In the genomic region with DNA sequence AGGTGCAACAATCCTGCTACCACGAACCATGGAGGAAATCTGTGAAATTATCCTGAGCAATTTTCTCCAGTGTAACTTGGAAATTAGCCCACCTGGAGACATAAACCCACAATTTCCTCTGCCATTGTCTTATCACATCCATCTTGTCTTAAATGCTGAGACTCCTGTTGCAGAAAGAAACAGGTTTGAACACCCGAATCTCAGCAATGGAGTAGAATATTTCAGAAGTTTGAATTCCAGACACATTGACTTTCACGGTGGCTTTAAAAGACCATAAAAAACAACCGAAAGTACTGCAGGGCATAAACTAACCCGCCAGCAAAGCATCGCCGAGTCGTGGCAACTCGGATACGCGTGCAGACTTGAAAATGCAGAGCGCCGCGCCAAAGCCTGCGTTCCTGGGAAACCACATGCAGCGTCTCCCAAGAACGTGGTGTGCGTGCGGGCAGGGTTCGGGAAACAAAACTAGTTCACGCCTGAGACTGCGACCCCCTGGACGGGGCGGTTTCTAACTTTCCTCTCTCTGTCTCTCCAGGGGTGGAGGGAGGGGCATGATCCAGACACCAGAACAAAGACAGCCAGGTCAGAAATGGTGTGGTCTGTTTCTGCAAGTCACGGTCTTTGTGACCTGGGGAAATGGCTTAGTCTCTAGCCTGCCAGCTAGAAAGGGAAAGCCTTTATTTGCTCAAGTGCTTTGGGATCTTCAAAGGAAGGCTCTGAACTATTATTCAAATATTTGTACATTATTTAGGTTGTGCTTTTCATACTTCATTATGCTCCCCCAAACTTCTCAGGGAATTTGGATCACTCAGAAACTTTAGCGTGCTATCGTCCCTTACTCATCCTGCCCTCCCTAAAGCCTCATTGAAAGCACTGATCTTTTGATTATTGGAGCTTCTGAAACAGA, we compare ENCODE assay signal across 1 cellular context.
TF ChIP-seq lines count a peak whose summit lies in the region.

No MANE protein-coding gene starts in this region.

TF ChIP-seq in HepG2, 621 proteins besides CTCF, POLR2A, EP300 and RAD21 (continued from another document and continues in another):
- TF ChIP-seq, protein P1, sequence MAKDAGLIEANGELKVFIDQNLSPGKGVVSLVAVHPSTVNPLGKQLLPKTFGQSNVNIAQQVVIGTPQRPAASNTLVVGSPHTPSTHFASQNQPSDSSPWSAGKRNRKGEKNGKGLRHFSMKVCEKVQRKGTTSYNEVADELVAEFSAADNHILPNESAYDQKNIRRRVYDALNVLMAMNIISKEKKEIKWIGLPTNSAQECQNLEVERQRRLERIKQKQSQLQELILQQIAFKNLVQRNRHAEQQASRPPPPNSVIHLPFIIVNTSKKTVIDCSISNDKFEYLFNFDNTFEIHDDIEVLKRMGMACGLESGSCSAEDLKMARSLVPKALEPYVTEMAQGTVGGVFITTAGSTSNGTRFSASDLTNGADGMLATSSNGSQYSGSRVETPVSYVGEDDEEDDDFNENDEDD (CRISPR knock-in tag; IDR thresholded peaks at IDR 0.05; ENCODE audit: borderline replicate concordance): peak; percentile 45; the same call in 1 of the 2 replicates
- TF ChIP-seq NR2F6 (IDR thresholded peaks at IDR 0.05) (no peak), NR2F6 (CRISPR knock-in tag; IDR thresholded peaks at IDR 0.05) (no peak), ZNF724P (CRISPR knock-in tag; IDR thresholded peaks at IDR 0.05; ENCODE audit: borderline replicate concordance) (no peak), NFE2 (CRISPR knock-in tag; IDR thresholded peaks at IDR 0.05) (0 out of 2 replicates have a peak, but pooled peaks have one; percentile 41), NFE2L2 (IDR thresholded peaks at IDR 0.05; ENCODE audit: low read length) (peak; percentile 83), CREB1 (IDR thresholded peaks at IDR 0.05) (no peak), CREB1 (CRISPR knock-in tag; IDR thresholded peaks at IDR 0.05) (no peak), POLR2AphosphoS5 (IDR thresholded peaks at IDR 0.05; ENCODE audit: low read depth, low read length) (no peak), ZBTB1 (CRISPR knock-in tag; IDR thresholded peaks at IDR 0.05; ENCODE audit: borderline replicate concordance) (no peak), ZNF546 (CRISPR knock-in tag; conservative IDR thresholded peaks at IDR 0.05) (no peak), THAP11 (CRISPR knock-in tag; IDR thresholded peaks at IDR 0.05) (no peak), EHMT2 (IDR thresholded peaks at IDR 0.05; ENCODE audit: borderline replicate concordance, low read depth, low read length) (no peak), MTF1 (CRISPR knock-in tag; IDR thresholded peaks at IDR 0.05) (no peak), ZNF430 (CRISPR knock-in tag; IDR thresholded peaks at IDR 0.05) (peak; percentile 32; the same call in 1 of the 2 replicates), SOX13 (IDR thresholded peaks at IDR 0.05) (no peak), SOX13 (CRISPR knock-in tag; conservative IDR thresholded peaks at IDR 0.05 in 1 of 2, IDR thresholded peaks at IDR 0.05 in 1 of 2) (peak in 1 of 2 experiments; percentile 6; a peak in 1 of 4 replicates), MAFG (CRISPR knock-in tag; IDR thresholded peaks at IDR 0.05) (no peak), DR1 (CRISPR knock-in tag; IDR thresholded peaks at IDR 0.05) (no peak), ZNF292 (CRISPR knock-in tag; IDR thresholded peaks at IDR 0.05; ENCODE audit: borderline replicate concordance, low read depth) (peak; percentile 14; the same call in 1 of the 2 replicates), NCOR1 (IDR thresholded peaks at IDR 0.05; ENCODE audit: borderline replicate concordance, low read length) (no peak), ZNF605 (CRISPR knock-in tag; IDR thresholded peaks at IDR 0.05) (peak; percentile 54; the same call in 1 of the 2 replicates), NFATC3 (CRISPR knock-in tag; IDR thresholded peaks at IDR 0.05) (no peak), CC2D1A (CRISPR knock-in tag; IDR thresholded peaks at IDR 0.05) (no peak), MYC (CRISPR knock-in tag; IDR thresholded peaks at IDR 0.05; ENCODE audit: borderline replicate concordance) (peak; percentile 20; the same call in 1 of the 2 replicates), ZNF552 (CRISPR knock-in tag; IDR thresholded peaks at IDR 0.05; ENCODE audit: borderline replicate concordance) (no peak), GABPB1 (CRISPR knock-in tag; IDR thresholded peaks at IDR 0.05) (no peak), ZNF768 (CRISPR knock-in tag; IDR thresholded peaks at IDR 0.05) (no peak), FOXK2 (IDR thresholded peaks at IDR 0.05) (no peak)
- TF ChIP-seq, protein P2, sequence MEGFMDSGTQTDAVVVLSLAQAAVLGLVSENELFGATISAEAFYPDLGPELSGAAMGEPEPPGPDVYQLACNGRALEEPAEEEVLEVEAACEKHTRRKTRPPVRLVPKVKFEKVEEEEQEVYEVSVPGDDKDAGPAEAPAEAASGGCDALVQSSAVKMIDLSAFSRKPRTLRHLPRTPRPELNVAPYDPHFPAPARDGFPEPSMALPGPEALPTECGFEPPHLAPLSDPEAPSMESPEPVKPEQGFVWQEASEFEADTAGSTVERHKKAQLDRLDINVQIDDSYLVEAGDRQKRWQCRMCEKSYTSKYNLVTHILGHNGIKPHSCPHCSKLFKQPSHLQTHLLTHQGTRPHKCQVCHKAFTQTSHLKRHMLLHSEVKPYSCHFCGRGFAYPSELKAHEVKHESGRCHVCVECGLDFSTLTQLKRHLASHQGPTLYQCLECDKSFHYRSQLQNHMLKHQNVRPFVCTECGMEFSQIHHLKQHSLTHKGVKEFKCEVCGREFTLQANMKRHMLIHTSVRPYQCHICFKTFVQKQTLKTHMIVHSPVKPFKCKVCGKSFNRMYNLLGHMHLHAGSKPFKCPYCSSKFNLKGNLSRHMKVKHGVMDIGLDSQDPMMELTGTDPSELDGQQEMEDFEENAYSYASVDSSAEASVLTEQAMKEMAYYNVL (CRISPR knock-in tag; IDR thresholded peaks at IDR 0.05; ENCODE audit: borderline replicate concordance): no peak
- TF ChIP-seq, protein P3, sequence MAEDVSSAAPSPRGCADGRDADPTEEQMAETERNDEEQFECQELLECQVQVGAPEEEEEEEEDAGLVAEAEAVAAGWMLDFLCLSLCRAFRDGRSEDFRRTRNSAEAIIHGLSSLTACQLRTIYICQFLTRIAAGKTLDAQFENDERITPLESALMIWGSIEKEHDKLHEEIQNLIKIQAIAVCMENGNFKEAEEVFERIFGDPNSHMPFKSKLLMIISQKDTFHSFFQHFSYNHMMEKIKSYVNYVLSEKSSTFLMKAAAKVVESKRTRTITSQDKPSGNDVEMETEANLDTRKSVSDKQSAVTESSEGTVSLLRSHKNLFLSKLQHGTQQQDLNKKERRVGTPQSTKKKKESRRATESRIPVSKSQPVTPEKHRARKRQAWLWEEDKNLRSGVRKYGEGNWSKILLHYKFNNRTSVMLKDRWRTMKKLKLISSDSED (CRISPR knock-in tag; IDR thresholded peaks at IDR 0.05): no peak
- TF ChIP-seq, protein P4, sequence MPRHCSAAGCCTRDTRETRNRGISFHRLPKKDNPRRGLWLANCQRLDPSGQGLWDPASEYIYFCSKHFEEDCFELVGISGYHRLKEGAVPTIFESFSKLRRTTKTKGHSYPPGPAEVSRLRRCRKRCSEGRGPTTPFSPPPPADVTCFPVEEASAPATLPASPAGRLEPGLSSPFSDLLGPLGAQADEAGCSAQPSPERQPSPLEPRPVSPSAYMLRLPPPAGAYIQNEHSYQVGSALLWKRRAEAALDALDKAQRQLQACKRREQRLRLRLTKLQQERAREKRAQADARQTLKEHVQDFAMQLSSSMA (CRISPR knock-in tag; IDR thresholded peaks at IDR 0.05): no peak
- TF ChIP-seq, protein P5, sequence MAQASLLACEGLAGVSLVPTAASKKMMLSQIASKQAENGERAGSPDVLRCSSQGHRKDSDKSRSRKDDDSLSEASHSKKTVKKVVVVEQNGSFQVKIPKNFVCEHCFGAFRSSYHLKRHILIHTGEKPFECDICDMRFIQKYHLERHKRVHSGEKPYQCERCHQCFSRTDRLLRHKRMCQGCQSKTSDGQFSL (CRISPR knock-in tag; IDR thresholded peaks at IDR 0.05): no peak
- TF ChIP-seq, protein P6, sequence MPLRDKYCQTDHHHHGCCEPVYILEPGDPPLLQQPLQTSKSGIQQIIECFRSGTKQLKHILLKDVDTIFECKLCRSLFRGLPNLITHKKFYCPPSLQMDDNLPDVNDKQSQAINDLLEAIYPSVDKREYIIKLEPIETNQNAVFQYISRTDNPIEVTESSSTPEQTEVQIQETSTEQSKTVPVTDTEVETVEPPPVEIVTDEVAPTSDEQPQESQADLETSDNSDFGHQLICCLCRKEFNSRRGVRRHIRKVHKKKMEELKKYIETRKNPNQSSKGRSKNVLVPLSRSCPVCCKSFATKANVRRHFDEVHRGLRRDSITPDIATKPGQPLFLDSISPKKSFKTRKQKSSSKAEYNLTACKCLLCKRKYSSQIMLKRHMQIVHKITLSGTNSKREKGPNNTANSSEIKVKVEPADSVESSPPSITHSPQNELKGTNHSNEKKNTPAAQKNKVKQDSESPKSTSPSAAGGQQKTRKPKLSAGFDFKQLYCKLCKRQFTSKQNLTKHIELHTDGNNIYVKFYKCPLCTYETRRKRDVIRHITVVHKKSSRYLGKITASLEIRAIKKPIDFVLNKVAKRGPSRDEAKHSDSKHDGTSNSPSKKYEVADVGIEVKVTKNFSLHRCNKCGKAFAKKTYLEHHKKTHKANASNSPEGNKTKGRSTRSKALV (CRISPR knock-in tag; IDR thresholded peaks at IDR 0.05): peak; percentile 40; the same call in 1 of the 2 replicates
- TF ChIP-seq, protein P7, sequence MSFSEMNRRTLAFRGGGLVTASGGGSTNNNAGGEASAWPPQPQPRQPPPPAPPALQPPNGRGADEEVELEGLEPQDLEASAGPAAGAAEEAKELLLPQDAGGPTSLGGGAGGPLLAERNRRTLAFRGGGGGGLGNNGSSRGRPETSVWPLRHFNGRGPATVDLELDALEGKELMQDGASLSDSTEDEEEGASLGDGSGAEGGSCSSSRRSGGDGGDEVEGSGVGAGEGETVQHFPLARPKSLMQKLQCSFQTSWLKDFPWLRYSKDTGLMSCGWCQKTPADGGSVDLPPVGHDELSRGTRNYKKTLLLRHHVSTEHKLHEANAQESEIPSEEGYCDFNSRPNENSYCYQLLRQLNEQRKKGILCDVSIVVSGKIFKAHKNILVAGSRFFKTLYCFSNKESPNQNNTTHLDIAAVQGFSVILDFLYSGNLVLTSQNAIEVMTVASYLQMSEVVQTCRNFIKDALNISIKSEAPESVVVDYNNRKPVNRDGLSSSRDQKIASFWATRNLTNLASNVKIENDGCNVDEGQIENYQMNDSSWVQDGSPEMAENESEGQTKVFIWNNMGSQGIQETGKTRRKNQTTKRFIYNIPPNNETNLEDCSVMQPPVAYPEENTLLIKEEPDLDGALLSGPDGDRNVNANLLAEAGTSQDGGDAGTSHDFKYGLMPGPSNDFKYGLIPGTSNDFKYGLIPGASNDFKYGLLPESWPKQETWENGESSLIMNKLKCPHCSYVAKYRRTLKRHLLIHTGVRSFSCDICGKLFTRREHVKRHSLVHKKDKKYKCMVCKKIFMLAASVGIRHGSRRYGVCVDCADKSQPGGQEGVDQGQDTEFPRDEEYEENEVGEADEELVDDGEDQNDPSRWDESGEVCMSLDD (CRISPR knock-in tag; IDR thresholded peaks at IDR 0.05; ENCODE audit: borderline replicate concordance): no peak
- TF ChIP-seq, protein P8, sequence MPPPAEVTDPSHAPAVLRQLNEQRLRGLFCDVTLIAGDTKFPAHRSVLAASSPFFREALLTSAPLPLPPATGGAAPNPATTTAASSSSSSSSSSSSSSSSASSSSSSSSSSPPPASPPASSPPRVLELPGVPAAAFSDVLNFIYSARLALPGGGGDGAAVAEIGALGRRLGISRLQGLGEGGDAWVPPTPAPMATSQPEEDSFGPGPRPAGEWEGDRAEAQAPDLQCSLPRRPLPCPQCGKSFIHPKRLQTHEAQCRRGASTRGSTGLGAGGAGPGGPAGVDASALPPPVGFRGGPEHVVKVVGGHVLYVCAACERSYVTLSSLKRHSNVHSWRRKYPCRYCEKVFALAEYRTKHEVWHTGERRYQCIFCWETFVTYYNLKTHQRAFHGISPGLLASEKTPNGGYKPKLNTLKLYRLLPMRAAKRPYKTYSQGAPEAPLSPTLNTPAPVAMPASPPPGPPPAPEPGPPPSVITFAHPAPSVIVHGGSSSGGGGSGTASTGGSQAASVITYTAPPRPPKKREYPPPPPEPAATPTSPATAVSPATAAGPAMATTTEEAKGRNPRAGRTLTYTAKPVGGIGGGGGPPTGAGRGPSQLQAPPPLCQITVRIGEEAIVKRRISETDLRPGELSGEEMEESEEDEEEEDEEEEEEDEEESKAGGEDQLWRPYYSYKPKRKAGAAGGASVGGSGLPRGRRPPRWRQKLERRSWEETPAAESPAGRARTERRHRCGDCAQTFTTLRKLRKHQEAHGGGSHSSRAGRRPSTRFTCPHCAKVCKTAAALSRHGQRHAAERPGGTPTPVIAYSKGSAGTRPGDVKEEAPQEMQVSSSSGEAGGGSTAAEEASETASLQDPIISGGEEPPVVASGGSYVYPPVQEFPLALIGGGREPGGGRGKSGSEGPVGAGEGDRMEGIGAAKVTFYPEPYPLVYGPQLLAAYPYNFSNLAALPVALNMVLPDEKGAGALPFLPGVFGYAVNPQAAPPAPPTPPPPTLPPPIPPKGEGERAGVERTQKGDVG (CRISPR knock-in tag; IDR thresholded peaks at IDR 0.05; ENCODE audit: borderline replicate concordance): no peak
- TF ChIP-seq, protein P9, sequence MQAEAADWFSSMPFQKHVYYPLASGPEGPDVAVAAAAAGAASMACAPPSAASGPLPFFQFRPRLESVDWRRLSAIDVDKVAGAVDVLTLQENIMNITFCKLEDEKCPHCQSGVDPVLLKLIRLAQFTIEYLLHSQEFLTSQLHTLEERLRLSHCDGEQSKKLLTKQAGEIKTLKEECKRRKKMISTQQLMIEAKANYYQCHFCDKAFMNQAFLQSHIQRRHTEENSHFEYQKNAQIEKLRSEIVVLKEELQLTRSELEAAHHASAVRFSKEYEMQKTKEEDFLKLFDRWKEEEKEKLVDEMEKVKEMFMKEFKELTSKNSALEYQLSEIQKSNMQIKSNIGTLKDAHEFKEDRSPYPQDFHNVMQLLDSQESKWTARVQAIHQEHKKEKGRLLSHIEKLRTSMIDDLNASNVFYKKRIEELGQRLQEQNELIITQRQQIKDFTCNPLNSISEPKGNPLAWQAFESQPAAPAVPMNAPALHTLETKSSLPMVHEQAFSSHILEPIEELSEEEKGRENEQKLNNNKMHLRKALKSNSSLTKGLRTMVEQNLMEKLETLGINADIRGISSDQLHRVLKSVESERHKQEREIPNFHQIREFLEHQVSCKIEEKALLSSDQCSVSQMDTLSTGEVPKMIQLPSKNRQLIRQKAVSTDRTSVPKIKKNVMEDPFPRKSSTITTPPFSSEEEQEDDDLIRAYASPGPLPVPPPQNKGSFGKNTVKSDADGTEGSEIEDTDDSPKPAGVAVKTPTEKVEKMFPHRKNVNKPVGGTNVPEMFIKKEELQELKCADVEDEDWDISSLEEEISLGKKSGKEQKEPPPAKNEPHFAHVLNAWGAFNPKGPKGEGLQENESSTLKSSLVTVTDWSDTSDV (CRISPR knock-in tag; IDR thresholded peaks at IDR 0.05): no peak
- TF ChIP-seq, protein P10, sequence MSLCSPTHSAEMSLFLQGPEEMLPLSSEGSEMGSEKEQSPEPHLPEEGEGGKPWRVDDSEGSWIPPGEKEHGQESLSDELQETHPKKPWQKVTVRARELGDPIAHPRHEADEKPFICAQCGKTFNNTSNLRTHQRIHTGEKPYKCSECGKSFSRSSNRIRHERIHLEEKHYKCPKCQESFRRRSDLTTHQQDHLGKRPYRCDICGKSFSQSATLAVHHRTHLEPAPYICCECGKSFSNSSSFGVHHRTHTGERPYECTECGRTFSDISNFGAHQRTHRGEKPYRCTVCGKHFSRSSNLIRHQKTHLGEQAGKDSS (CRISPR knock-in tag; IDR thresholded peaks at IDR 0.05; ENCODE audit: borderline replicate concordance, low read depth): no peak
